In genomic region chr2:238154570-238154969, GRCh38 we compare ENCODE assay signal across 28 cellular contexts. TPM values are rescaled to one million over a fixed set of nuclear protein-coding genes. Genes with fewer than 3 reads are reported as not detected.
"Had no signal": no experiment of that assay in that cellular context is flagged by ENCODE, and none has a peak within 500 bp of the region (broad histone marks: within the 10 kb centered on the region; RNA-seq: fewer than 3 reads in every experiment).

No MANE protein-coding gene starts in this region.

- H3K4me3 ChIP-seq: adrenal gland, MG63, SJSA1 had no signal

- ATAC-seq: activated CD8-positive, alpha-beta T cell treated with anti-CD3 and anti-CD28 coated beads for 36 hours; activated T-cell treated with anti-CD3 and anti-CD28 coated beads, Interleukin-2, amount 50 U/mL, for 72 hours; activated T-helper 17 cell treated with anti-CD3 and anti-CD28 coated beads, Interleukin-2, amount 50 U/mL, for 72 hours; Panc1 had no signal

- H3K36me3 ChIP-seq: adrenal gland, MG63, SJSA1 had no signal

- FAIRE-seq: TTC549 had no signal

- H3K27me3 ChIP-seq: adrenal gland, MG63, SJSA1 had no signal

- H3K27ac ChIP-seq: SJSA1 had no signal

- H3K9ac ChIP-seq: SK-N-SH had no signal

- H3K4me2 ChIP-seq: SK-N-SH had no signal

- DNase-seq: activated CD4-positive, alpha-beta T cell treated with anti-CD3 and anti-CD28 coated beads, Interleukin-2, amount 10 ng/mL, durations not matched to agents 24 days and 14 days; activated CD4-positive, alpha-beta T cell treated with anti-CD3 and anti-CD28 coated beads, Interleukin-2, amount 50 U/mL, for 4 hours; activated CD8-positive, alpha-beta T cell treated with anti-CD3 and anti-CD28 coated beads for 36 hours; activated effector memory CD4-positive, alpha-beta T cell treated with anti-CD3 and anti-CD28 coated beads, Interleukin-2, amount 50 U/mL, for 16 hours; activated naive CD4-positive, alpha-beta T cell; activated naive CD8-positive, alpha-beta T cell treated with anti-CD3 and anti-CD28 coated beads, Interleukin-2, amount 10 ng/mL, durations not matched to agents 7 days and 5 days; activated T-cell treated with anti-CD3 and anti-CD28 coated beads, Interleukin-2, amount 50 U/mL, for 1 hour; activated T-cell treated with anti-CD3 and anti-CD28 coated beads, Interleukin-2, amount 50 U/mL, for 72 hours; adrenal gland; Kasumi-1; KG1; MG63; NCI-H1048; NCI-H1105 treated with DMSO at 0.1 percent for 48 hours; NCI-H1436; NCI-H1694; NCI-H1930; NCI-H2081 treated with DMSO at 0.1 percent for 48 hours; NCI-H345; NCI-H524 treated with DMSO at 0.1 percent for 48 hours; SHP77 treated with DMSO at 0.1 percent for 48 hours; SK-N-SH had no signal

- H3K9me3 ChIP-seq: adrenal gland, MG63, SJSA1, SK-N-SH had no signal

RNA-seq across cellular contexts. Expression of gene ERFE, which starts 4.2 kb away (rescaled TPM):
- total RNA-seq: activated T-helper 17 cell treated with anti-CD3 and anti-CD28 coated beads, Interleukin-2, amount 50 U/mL, for 72 hours had no signal

RNA-seq across cellular contexts. Expression of gene KLHL30, which starts 16.1 kb away (rescaled TPM):
- total RNA-seq: activated CD4-positive, alpha-beta T cell treated with anti-CD3 and anti-CD28 coated beads, Interleukin-2, amount 10 ng/mL, durations not matched to agents 24 days and 14 days; activated CD8-positive, alpha-beta memory T cell treated with anti-CD3 and anti-CD28 coated beads for 36 hours; activated CD8-positive, alpha-beta T cell treated with anti-CD3 and anti-CD28 coated beads for 36 hours; activated naive CD8-positive, alpha-beta T cell treated with anti-CD3 and anti-CD28 coated beads, Interleukin-2, amount 10 ng/mL, durations not matched to agents 7 days and 5 days; activated T-cell treated with anti-CD3 and anti-CD28 coated beads, Interleukin-2, amount 50 U/mL, for 72 hours; activated T-helper 17 cell treated with anti-CD3 and anti-CD28 coated beads, Interleukin-2, amount 50 U/mL, for 72 hours; RPMI7951 had no signal
- polyA plus RNA-seq: SK-N-SH had no signal
